16 cellular contexts compared by ENCODE assay signal in genomic region chr11:30527566-30527965, GRCh38. TPM values are rescaled to one million over a fixed set of nuclear protein-coding genes. Genes with fewer than 3 reads are reported as not detected.
DNase-seq lines count a peak whose midpoint lies in the region; ATAC-seq and TF ChIP-seq lines count a peak whose summit lies in the region.
"Had no signal": no experiment of that assay in that cellular context is flagged by ENCODE, and none has a peak within 500 bp of the region (broad histone marks: within the 10 kb centered on the region; RNA-seq: fewer than 3 reads in every experiment).

No MANE protein-coding gene starts in this region.

- ATAC-seq in WTC11 (no peak), Right ventricle myocardium superior (ENCODE audit: poor library complexity) (no peak)

- H4K20me1 ChIP-seq in neural progenitor cell (ENCODE audit: low read depth), result no peaks in the 10 kb centered on the region

- no peaks in the 10 kb centered on the region for H3K27me3 ChIP-seq in neural progenitor cell

- peaks cover 8% of the 10 kb centered on the region for H3K4me1 Mint-ChIP-seq in WTC11
- peaks cover 29% of the 10 kb centered on the region for H3K4me1 Mint-ChIP-seq in brain
- H3K4me1 Mint-ChIP-seq in neural progenitor cell, result peaks cover 16% of the 10 kb centered on the region
- H3K4me1 Mint-ChIP-seq in type B pancreatic cell (ENCODE audit: unreplicated experiment), result peaks cover 42% of the 10 kb centered on the region
- H3K4me1 Mint-ChIP-seq: B cell; CD4-positive, alpha-beta memory T cell had no signal

- H3F3A ChIP-seq in neural progenitor cell (ENCODE audit: low read depth), result no peaks in the 10 kb centered on the region

- H3K79me2 ChIP-seq in neural progenitor cell (ENCODE audit: low read depth), result no peaks in the 10 kb centered on the region

- CTCF ChIA-PET in WTC11 (lab: Charles Lee), result no interaction called here

- H3K27ac Mint-ChIP-seq in WTC11 (peak overlapping the region; percentile 37; the same call in 1 of the 2 replicates), brain (peak overlapping the region in 3 of 5 experiments; percentile 39 to 79 (median 60)), neural progenitor cell (peak overlapping the region; percentile 67), type B pancreatic cell (no peak overlapping the region)
- H3K27ac Mint-ChIP-seq: B cell; CD4-positive, alpha-beta memory T cell had no signal

- H3K27me3 Mint-ChIP-seq in WTC11 (ENCODE audit: low read depth) (peaks cover 4% of the 10 kb centered on the region), brain (peaks cover 3% of the 10 kb centered on the region), neural progenitor cell (ENCODE audit: insufficient read depth, low read depth) (no peaks in the 10 kb centered on the region), type B pancreatic cell (no peaks in the 10 kb centered on the region)

- no peak overlapping the region for H3K9ac ChIP-seq in neural progenitor cell
- H3K9ac ChIP-seq: GM23248 had no signal

- no peak for TF ChIP-seq CTCF in WTC11 (IDR thresholded peaks at IDR 0.05)
- no peak for TF ChIP-seq CTCF in brain (conservative IDR thresholded peaks at IDR 0.05)
- TF ChIP-seq CTCF in neural progenitor cell (IDR thresholded peaks at IDR 0.05), result no peak
- TF ChIP-seq CTCF in type B pancreatic cell (conservative IDR thresholded peaks at IDR 0.05), result no peak

- H3K4me2 ChIP-seq in neural progenitor cell, result no peak overlapping the region

- no peaks in the 10 kb centered on the region for H3K9me3 ChIP-seq in neural progenitor cell (ENCODE audit: low read depth)

- no peaks in the 10 kb centered on the region for H3K4me1 ChIP-seq in neural progenitor cell

- H2AFZ ChIP-seq in neural progenitor cell (replicated peaks), result no peak overlapping the region
- H2AFZ ChIP-seq: GM23248 had no signal

- intact Hi-C loops in Right ventricle myocardium superior (cut with DNase I), result no loop called here

- H3K4me3 Mint-ChIP-seq in WTC11 (no peak overlapping the region), brain (peak overlapping the region in 1 of 5 experiments; percentile 36), neural progenitor cell (no peak overlapping the region), type B pancreatic cell (peak overlapping the region; percentile 10)
- H3K4me3 Mint-ChIP-seq: B cell; CD4-positive, alpha-beta memory T cell had no signal

- no peak overlapping the region for H3K27ac ChIP-seq in neural progenitor cell
- H3K27ac ChIP-seq: C4-2B, GM23248 had no signal

- DNase-seq in WTC11 (ENCODE audit: low spot score), result no peak
- DNase-seq in neural progenitor cell (ENCODE audit: low spot score), result no peak
- no peak for DNase-seq in type B pancreatic cell (ENCODE audit: extremely low spot score, unreplicated experiment)
- no peak for DNase-seq in DMS 273 (lab: John Stamatoyannopoulos, UW; ENCODE audit: unreplicated experiment)
- DNase-seq in HK-2 (ENCODE audit: unreplicated experiment), result no peak
- no peak for DNase-seq in Right ventricle myocardium superior
- DNase-seq: CD4-positive, alpha-beta memory T cell; COR-L47; DND-41; GDM1; GM23248; H7 had no signal

- no peaks in the 10 kb centered on the region for H3K36me3 Mint-ChIP-seq in WTC11
- peaks cover 19% of the 10 kb centered on the region for H3K36me3 Mint-ChIP-seq in brain
- no peaks in the 10 kb centered on the region for H3K36me3 Mint-ChIP-seq in neural progenitor cell
- H3K36me3 Mint-ChIP-seq in type B pancreatic cell, result peaks cover 19% of the 10 kb centered on the region
- H3K36me3 Mint-ChIP-seq: CD4-positive, alpha-beta memory T cell had no signal

- POLR2A ChIA-PET in WTC11 (lab: Charles Lee), result no interaction called here

- no peak overlapping the region for H3K4me3 ChIP-seq in neural progenitor cell
- H3K4me3 ChIP-seq: GM23248 had no signal

- no peaks in the 10 kb centered on the region for H3K36me3 ChIP-seq in neural progenitor cell

- H3K9me3 Mint-ChIP-seq in WTC11, result no peaks in the 10 kb centered on the region
- H3K9me3 Mint-ChIP-seq in brain, result peaks cover 0 to 3% (median 0%) of the 10 kb centered on the region in 5 experiments
- no peaks in the 10 kb centered on the region for H3K9me3 Mint-ChIP-seq in neural progenitor cell
- H3K9me3 Mint-ChIP-seq in type B pancreatic cell, result no peaks in the 10 kb centered on the region

TF ChIP-seq in WTC11, 78 proteins besides CTCF, POLR2A, EP300 and RAD21 (continues in another document):
- TF ChIP-seq ZNF281 (CRISPR knock-in tag; IDR thresholded peaks at IDR 0.05) (no peak), SOX15 (CRISPR knock-in tag; IDR thresholded peaks at IDR 0.05) (no peak), TEAD1 (CRISPR knock-in tag; IDR thresholded peaks at IDR 0.05) (no peak), SMAD4 (CRISPR knock-in tag; IDR thresholded peaks at IDR 0.05) (no peak), ARID4B (CRISPR knock-in tag; IDR thresholded peaks at IDR 0.05; ENCODE audit: borderline replicate concordance) (no peak), ZNF232 (CRISPR knock-in tag; IDR thresholded peaks at IDR 0.05) (no peak)
- TF ChIP-seq, protein P1, sequence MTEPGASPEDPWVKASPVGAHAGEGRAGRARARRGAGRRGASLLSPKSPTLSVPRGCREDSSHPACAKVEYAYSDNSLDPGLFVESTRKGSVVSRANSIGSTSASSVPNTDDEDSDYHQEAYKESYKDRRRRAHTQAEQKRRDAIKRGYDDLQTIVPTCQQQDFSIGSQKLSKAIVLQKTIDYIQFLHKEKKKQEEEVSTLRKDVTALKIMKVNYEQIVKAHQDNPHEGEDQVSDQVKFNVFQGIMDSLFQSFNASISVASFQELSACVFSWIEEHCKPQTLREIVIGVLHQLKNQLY (CRISPR knock-in tag; IDR thresholded peaks at IDR 0.05), result no peak

RNA-seq across cellular contexts. Expression of gene MPPED2, which starts 58.6 kb away (rescaled TPM):
- total RNA-seq in WTC11 (2021) (2.4 to 4.0 TPM (median 2.6 TPM) in 3 replicates), neural progenitor cell (ENCODE audit: low replicate concordance) (1.6 and 3.4 TPM in 2 replicates), type B pancreatic cell (ENCODE audit: low replicate concordance) (16.8 and 63.9 TPM in 2 replicates), Right ventricle myocardium superior (8.9 TPM)
- polyA plus RNA-seq in brain (ENCODE audit: insufficient read depth, low read depth, low replicate concordance), result 3.4 TPM
- total RNA-seq: CD4-positive, alpha-beta memory T cell; GM23248; HT1080 had no signal
- polyA plus RNA-seq: CD4-positive, alpha-beta memory T cell; GM23248 had no signal
